Comparison of ENCODE assay signal across 21 cellular contexts in the genomic region with DNA sequence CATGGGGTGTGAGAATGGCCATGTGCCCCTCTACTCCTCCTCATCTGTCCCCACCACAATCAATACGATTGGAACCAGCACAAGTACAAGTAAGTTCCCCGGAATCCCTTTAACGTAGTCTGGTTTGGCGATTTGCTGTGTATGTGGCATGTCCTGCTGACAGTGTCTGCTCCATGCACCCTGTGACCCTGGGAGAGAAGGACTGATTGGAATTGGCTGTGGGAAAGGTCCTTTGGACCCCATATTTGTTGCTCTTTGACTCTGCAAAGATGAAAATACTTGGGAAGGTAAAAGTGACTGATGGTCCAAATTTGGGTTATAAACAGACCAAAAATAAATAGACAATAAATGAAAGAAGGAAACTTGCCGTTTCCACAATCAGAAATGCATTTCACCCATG.
DNase-seq lines count a peak whose midpoint lies in the region; ATAC-seq, FAIRE-seq and TF ChIP-seq lines count a peak whose summit lies in the region.
"Had no signal": no experiment of that assay in that cellular context is flagged by ENCODE, and none has a peak within 500 bp of the region (broad histone marks: within the 10 kb centered on the region; RNA-seq: fewer than 3 reads in every experiment).

No MANE protein-coding gene starts in this region.

- ATAC-seq in right cardiac atrium (no peak), left cardiac atrium (no peak), HepG2 (peak; percentile 50), psoas muscle (no peak)
- no peak for ATAC-seq in activated CD8-positive, alpha-beta T cell treated with anti-CD3 and anti-CD28 coated beads, Interleukin-2, amount 10 ng/mL, durations not matched to agents 7 days and 5 days

- peaks cover 2% of the 10 kb centered on the region for H3K27me3 Mint-ChIP-seq in activated CD4-positive, alpha-beta memory T cell treated with anti-CD3 and anti-CD28 coated beads, Interleukin-2, amount 10 ng/mL, durations not matched to agents 7 days and 5 days
- H3K27me3 Mint-ChIP-seq in activated CD8-positive, alpha-beta T cell treated with anti-CD3 and anti-CD28 coated beads, Interleukin-2, amount 10 ng/mL, durations not matched to agents 7 days and 5 days (ENCODE audit: low read depth), result peaks cover 16% of the 10 kb centered on the region

- H3K9me3 Mint-ChIP-seq in activated CD4-positive, alpha-beta memory T cell treated with anti-CD3 and anti-CD28 coated beads, Interleukin-2, amount 10 ng/mL, durations not matched to agents 7 days and 5 days, result no peaks in the 10 kb centered on the region
- no peaks in the 10 kb centered on the region for H3K9me3 Mint-ChIP-seq in activated CD8-positive, alpha-beta T cell treated with anti-CD3 and anti-CD28 coated beads, Interleukin-2, amount 10 ng/mL, durations not matched to agents 7 days and 5 days (ENCODE audit: insufficient read depth)
- H3K9me3 Mint-ChIP-seq: CD8-positive, alpha-beta memory T cell had no signal

- peaks cover 9% of the 10 kb centered on the region for H4K20me1 ChIP-seq in HepG2 (ENCODE audit: insufficient read depth, low read length)

- no peak overlapping the region for H3K4me3 ChIP-seq in right cardiac atrium (ENCODE audit: low read length)
- H3K4me3 ChIP-seq in HepG2 (replicated peaks in 1 of 3; ENCODE audit: insufficient read depth in 1 of 3, low read depth in 2 of 3, low read length in 3 of 3), result no peak overlapping the region
- no peak overlapping the region for H3K4me3 ChIP-seq in psoas muscle
- H3K4me3 ChIP-seq: GM23248, HAP-1 had no signal

- no peak for TF ChIP-seq POLR2A in HepG2 (IDR thresholded peaks at IDR 0.05; ENCODE audit: insufficient read depth in 1 of 2, low read depth in 2 of 2, low read length in 2 of 2)

- H3K27me3 ChIP-seq in right cardiac atrium (ENCODE audit: control insufficient read depth, insufficient read depth), result no peaks in the 10 kb centered on the region
- no peaks in the 10 kb centered on the region for H3K27me3 ChIP-seq in HepG2 (ENCODE audit: control insufficient read depth in 1 of 2, insufficient read depth in 2 of 2, low read length in 2 of 2)
- no peaks in the 10 kb centered on the region for H3K27me3 ChIP-seq in psoas muscle (ENCODE audit: insufficient read depth in 3 of 3, low read length in 2 of 3)
- H3K27me3 ChIP-seq: BE2C had no signal

- TF ChIP-seq EP300 in HepG2 (IDR thresholded peaks at IDR 0.05; ENCODE audit: low read depth in 2 of 2, low read length in 2 of 2) (no peak), HepG2 (CRISPR knock-in tag; IDR thresholded peaks at IDR 0.05; ENCODE audit: borderline replicate concordance) (no peak)

- no peak overlapping the region for H3K9ac ChIP-seq in HepG2 (ENCODE audit: insufficient read depth, low read depth, low read length)
- H3K9ac ChIP-seq: GM23248 had no signal

- H3K4me1 Mint-ChIP-seq in activated CD4-positive, alpha-beta memory T cell treated with anti-CD3 and anti-CD28 coated beads, Interleukin-2, amount 10 ng/mL, durations not matched to agents 7 days and 5 days, result peaks cover 8% of the 10 kb centered on the region
- peaks cover 12% of the 10 kb centered on the region for H3K4me1 Mint-ChIP-seq in activated CD8-positive, alpha-beta T cell treated with anti-CD3 and anti-CD28 coated beads, Interleukin-2, amount 10 ng/mL, durations not matched to agents 7 days and 5 days (ENCODE audit: low read depth)
- H3K4me1 Mint-ChIP-seq: CD8-positive, alpha-beta memory T cell had no signal

- no peak overlapping the region for H3K4me3 Mint-ChIP-seq in activated CD4-positive, alpha-beta memory T cell treated with anti-CD3 and anti-CD28 coated beads, Interleukin-2, amount 10 ng/mL, durations not matched to agents 7 days and 5 days
- no peak overlapping the region for H3K4me3 Mint-ChIP-seq in activated CD8-positive, alpha-beta T cell treated with anti-CD3 and anti-CD28 coated beads, Interleukin-2, amount 10 ng/mL, durations not matched to agents 7 days and 5 days
- H3K4me3 Mint-ChIP-seq: CD4-positive, CD25-positive, alpha-beta regulatory T cell; CD8-positive, alpha-beta memory T cell had no signal

- no peak overlapping the region for H2AFZ ChIP-seq in HepG2 (ENCODE audit: low read length)
- H2AFZ ChIP-seq: GM23248 had no signal

- no TSS peak for BruUV-seq in HepG2 (replicated peaks; lab: Mats Ljungman, UMichigan)

- H3K36me3 ChIP-seq in HepG2 (replicated peaks in 1 of 2; ENCODE audit: control insufficient read depth in 1 of 2, insufficient read depth in 2 of 2, low read length in 2 of 2) (peaks cover 10 to 39% of the 10 kb centered on the region in 2 experiments), psoas muscle (ENCODE audit: insufficient read depth in 1 of 2, low read depth in 1 of 2) (peaks cover 0 to 5% of the 10 kb centered on the region in 2 donors)
- H3K36me3 ChIP-seq: BE2C, HAP-1 had no signal

- peaks cover 6% of the 10 kb centered on the region for H3K4me1 ChIP-seq in right cardiac atrium (ENCODE audit: control insufficient read depth, insufficient read depth, low read length)
- peaks cover 38% of the 10 kb centered on the region for H3K4me1 ChIP-seq in HepG2 (ENCODE audit: insufficient read depth, low read length)
- H3K4me1 ChIP-seq in psoas muscle, result peaks cover 88% of the 10 kb centered on the region
- H3K4me1 ChIP-seq: HAP-1 had no signal

- in situ Hi-C loops in HepG2 (cut with HindIII; ENCODE audit: extremely low pct_ligation_motif_present, low pct_unique_long_range_greater_than_20kb), result no loop called here

- H3K9me3 ChIP-seq in right cardiac atrium (ENCODE audit: control insufficient read depth, low read length) (no peaks in the 10 kb centered on the region), HepG2 (ENCODE audit: low read length) (no peaks in the 10 kb centered on the region), psoas muscle (no peaks in the 10 kb centered on the region)
- H3K9me3 ChIP-seq: BE2C, HAP-1 had no signal

- peaks cover 15% of the 10 kb centered on the region for H3K79me2 ChIP-seq in HepG2 (ENCODE audit: insufficient read depth, low read length)

- WGBS in right cardiac atrium, result 91% methylated on average over 5 of the region's 5 CpGs
- WGBS in HepG2 (ENCODE audit: low lambda C conversion rate), result 89% methylated on average over 5 of the region's 5 CpGs
- 84 to 94% (median 90%) methylated on average over 5 of the region's 5 CpGs for WGBS in psoas muscle, 3 donors

- H3K27ac ChIP-seq in right cardiac atrium (ENCODE audit: low read length), result peak overlapping the region; percentile 1
- peak overlapping the region; percentile 2 for H3K27ac ChIP-seq in HepG2 (ENCODE audit: extremely low read length, insufficient read depth, low read length)
- H3K27ac ChIP-seq in psoas muscle, result peak overlapping the region; percentile 88
- H3K27ac ChIP-seq: GM23248 had no signal

- no peak for FAIRE-seq in HepG2 (lab: Jason Lieb, UNC)
- FAIRE-seq: A204.1, G401.6, GM12891, GM19239 had no signal

- no peak for TF ChIP-seq RAD21 in HepG2 (CRISPR knock-in tag; IDR thresholded peaks at IDR 0.05)

- no peak overlapping the region for H3K27ac Mint-ChIP-seq in activated CD4-positive, alpha-beta memory T cell treated with anti-CD3 and anti-CD28 coated beads, Interleukin-2, amount 10 ng/mL, durations not matched to agents 7 days and 5 days
- no peak overlapping the region for H3K27ac Mint-ChIP-seq in activated CD8-positive, alpha-beta T cell treated with anti-CD3 and anti-CD28 coated beads, Interleukin-2, amount 10 ng/mL, durations not matched to agents 7 days and 5 days
- H3K27ac Mint-ChIP-seq: CD4-positive, CD25-positive, alpha-beta regulatory T cell; CD8-positive, alpha-beta memory T cell had no signal

- POLR2A ChIA-PET in HepG2 (lab: Yijun Ruan, JAX), result no interaction called here
- POLR2A ChIA-PET in activated CD4-positive, alpha-beta memory T cell treated with anti-CD3 and anti-CD28 coated beads, Interleukin-2, amount 10 ng/mL, durations not matched to agents 7 days and 5 days (lab: Charles Lee), result no interaction called here
- POLR2A ChIA-PET in activated CD8-positive, alpha-beta T cell treated with anti-CD3 and anti-CD28 coated beads, Interleukin-2, amount 10 ng/mL, durations not matched to agents 7 days and 5 days (lab: Charles Lee), result no interaction called here

- TF ChIP-seq CTCF in HepG2 (CRISPR knock-in tag; IDR thresholded peaks at IDR 0.05) (no peak), psoas muscle (IDR thresholded peaks at IDR 0.05) (no peak)

- CTCF ChIA-PET in HepG2 (lab: Yijun Ruan, JAX; ENCODE audit: low intra/inter-chr PET ratio, low total read pairs), result no interaction called here
- CTCF ChIA-PET in activated CD4-positive, alpha-beta memory T cell treated with anti-CD3 and anti-CD28 coated beads, Interleukin-2, amount 10 ng/mL, durations not matched to agents 7 days and 5 days (lab: Charles Lee), result interaction anchor here (2.7 kb wide), 1 partner anchor 11 kb away, joined by 8 read pairs; no protein-coding TSS in a partner anchor
- CTCF ChIA-PET in activated CD8-positive, alpha-beta T cell treated with anti-CD3 and anti-CD28 coated beads, Interleukin-2, amount 10 ng/mL, durations not matched to agents 7 days and 5 days (lab: Charles Lee), result interaction anchor here (1.2 to 1.6 kb wide), 2 partner anchors 9 to 138 kb away, joined by 3 to 4 read pairs; no protein-coding TSS in a partner anchor

- intact Hi-C loops in right cardiac atrium (cut with DNase I), result no loop called here
- intact Hi-C loops in left cardiac atrium (cut with DNase I), result no loop called here
- intact Hi-C loops in HepG2 (cut with micrococcal nuclease; ENCODE audit: unreplicated experiment), result no loop called here
- intact Hi-C loops in psoas muscle (cut with DNase I), result no loop called here
- intact Hi-C loops in posterior cingulate gyrus (cut with DNase I), result no loop called here

- DNase-seq in right cardiac atrium, result no peak
- no peak for DNase-seq in left cardiac atrium
- no peak for DNase-seq in HepG2 (ENCODE audit: low spot score)
- DNase-seq in psoas muscle, result no peak
- DNase-seq in activated CD4-positive, alpha-beta memory T cell treated with anti-CD3 and anti-CD28 coated beads, Interleukin-2, amount 10 ng/mL, durations not matched to agents 7 days and 5 days, result no peak
- DNase-seq in posterior cingulate gyrus, result no peak
- no peak for DNase-seq in activated CD8-positive, alpha-beta T cell treated with anti-CD3 and anti-CD28 coated beads, Interleukin-2, amount 10 ng/mL, durations not matched to agents 7 days and 5 days
- DNase-seq: ACHN; BE2C; C1 segment of cervical spinal cord; CD4-positive, CD25-positive, alpha-beta regulatory T cell; CD8-positive, alpha-beta memory T cell; COR-L47; DMS 273 treated with DMSO at 0.1 percent for 48 hours; GM23248; IMR-90 had no signal

- H3K4me2 ChIP-seq in HepG2 (ENCODE audit: low read depth, low read length), result no peak overlapping the region

- H3K36me3 Mint-ChIP-seq in activated CD4-positive, alpha-beta memory T cell treated with anti-CD3 and anti-CD28 coated beads, Interleukin-2, amount 10 ng/mL, durations not matched to agents 7 days and 5 days (ENCODE audit: low read depth), result no peaks in the 10 kb centered on the region
- H3K36me3 Mint-ChIP-seq in activated CD8-positive, alpha-beta T cell treated with anti-CD3 and anti-CD28 coated beads, Interleukin-2, amount 10 ng/mL, durations not matched to agents 7 days and 5 days (ENCODE audit: low read depth), result peaks cover 4% of the 10 kb centered on the region
- H3K36me3 Mint-ChIP-seq: CD8-positive, alpha-beta memory T cell had no signal

TF ChIP-seq in HepG2, 621 proteins besides CTCF, POLR2A, EP300 and RAD21 (continues in another document):
- TF ChIP-seq HNF4A (CRISPR knock-in tag; IDR thresholded peaks at IDR 0.05), result peak; percentile 34

Comparison
In these comparisons a context has a peak if more than half of its experiments do, and no peak if none do; other contexts are left out.
1. H3K27ac ChIP-seq: peak in every context shown above with its lines; median percentile 88 in psoas muscle; 2 in HepG2; 1 in right cardiac atrium.